1 cellular context compared by ENCODE assay signal in genomic region chr17:68718924-68719323, GRCh38.
TF ChIP-seq lines count a peak whose summit lies in the region.

No MANE protein-coding gene starts in this region.

TF ChIP-seq in GM23338, 12 proteins besides CTCF, POLR2A, EP300 and RAD21 (continued from another document):
- TF ChIP-seq ZNF462 (CRISPR knock-in tag; IDR thresholded peaks at IDR 0.05), result no peak
